ENCODE assay signal across 8 cellular contexts in genomic region chr21:42010507-42011493, GRCh38. TPM values are rescaled to one million over a fixed set of nuclear protein-coding genes. Genes with fewer than 3 reads are reported as not detected.
DNase-seq lines count a peak whose midpoint lies in the region; ATAC-seq and TF ChIP-seq lines count a peak whose summit lies in the region.

No MANE protein-coding gene starts in this region.

- no peaks in the 10 kb centered on the region for H3K27me3 ChIP-seq in brain microvascular endothelial cell (replicated peaks)

- in situ Hi-C loops in G401 (cut with HindIII; ENCODE audit: low sequenced_read_pairs): no loop called here
- in situ Hi-C loops in brain microvascular endothelial cell (cut with HindIII; ENCODE audit: low pct_ligation_motif_present, low sequenced_read_pairs): no loop called here

- DNase-seq in G401 (ENCODE audit: low spot score) (peak; percentile 31), RWPE1 (ENCODE audit: low spot score) (peak; percentile 12), brain microvascular endothelial cell (no peak), iris pigment epithelial cell (ENCODE audit: low read depth) (peak; percentile 17), putamen (ENCODE audit: low spot score) (no peak)
- peak; percentile 18 to 25 for DNase-seq in stimulated activated CD4-positive, alpha-beta T cell treated with anti-CD3 and anti-CD28 coated beads, Interleukin-2, amount 100 ng/mL, for 48 hours

- H3K36me3 ChIP-seq in brain microvascular endothelial cell (replicated peaks): peaks cover 3% of the 10 kb centered on the region

- peak overlapping the region; percentile 54 for H3K4me3 ChIP-seq in brain microvascular endothelial cell (ENCODE audit: low read depth, low read length)

- H3K27ac ChIP-seq in RWPE1 (peak overlapping the region; percentile 92), brain microvascular endothelial cell (peak overlapping the region; percentile 97)

- CTCF ChIA-PET in RWPE1 (lab: Yijun Ruan, JAX): interaction anchor here (0.7 kb wide), 1 partner anchor 104 kb away, joined by 7 read pairs; no protein-coding TSS in a partner anchor

- ATAC-seq in GM19455 (IDR thresholded peaks at IDR 0.05; ENCODE audit: unreplicated experiment) (peak; percentile 18), HG03520 (IDR thresholded peaks at IDR 0.05; ENCODE audit: unreplicated experiment) (peak; percentile 21)

- TF ChIP-seq CTCF in RWPE1 (conservative IDR thresholded peaks at IDR 0.05; ENCODE audit: low read depth) (no peak), brain microvascular endothelial cell (IDR thresholded peaks at IDR 0.05; ENCODE audit: low read depth, low read length, missing control alignments) (no peak)

- POLR2A ChIA-PET in RWPE1 (lab: Yijun Ruan, JAX; ENCODE audit: low non-redundant PET): no interaction called here

RNA-seq across cellular contexts. Expression of gene ZBTB21, which starts 0.6 kb away (rescaled TPM):
- total RNA-seq in G401 (2014; rRNA removed; shearing (Covaris generic)): 5.5 and 22.0 TPM in 2 replicates

RNA-seq across cellular contexts. Expression of gene C2CD2, which starts 57.0 kb away (rescaled TPM):
- 14.7 and 16.3 TPM in 2 replicates for total RNA-seq in G401 (2014; rRNA removed; shearing (Covaris generic))

Comparison
In these comparisons a context has a peak if more than half of its experiments do, and no peak if none do; other contexts are left out.
1. DNase-seq: peak in G401 (single experiment), RWPE1 (single experiment), iris pigment epithelial cell (single experiment) and stimulated activated CD4-positive, alpha-beta T cell treated with anti-CD3 and anti-CD28 coated beads, Interleukin-2, amount 100 ng/mL, for 48 hours (2 of 2); none in brain microvascular endothelial cell (single experiment) and putamen (single experiment).